Comparison of ENCODE assay signal across 1 cellular context in the genomic region with DNA sequence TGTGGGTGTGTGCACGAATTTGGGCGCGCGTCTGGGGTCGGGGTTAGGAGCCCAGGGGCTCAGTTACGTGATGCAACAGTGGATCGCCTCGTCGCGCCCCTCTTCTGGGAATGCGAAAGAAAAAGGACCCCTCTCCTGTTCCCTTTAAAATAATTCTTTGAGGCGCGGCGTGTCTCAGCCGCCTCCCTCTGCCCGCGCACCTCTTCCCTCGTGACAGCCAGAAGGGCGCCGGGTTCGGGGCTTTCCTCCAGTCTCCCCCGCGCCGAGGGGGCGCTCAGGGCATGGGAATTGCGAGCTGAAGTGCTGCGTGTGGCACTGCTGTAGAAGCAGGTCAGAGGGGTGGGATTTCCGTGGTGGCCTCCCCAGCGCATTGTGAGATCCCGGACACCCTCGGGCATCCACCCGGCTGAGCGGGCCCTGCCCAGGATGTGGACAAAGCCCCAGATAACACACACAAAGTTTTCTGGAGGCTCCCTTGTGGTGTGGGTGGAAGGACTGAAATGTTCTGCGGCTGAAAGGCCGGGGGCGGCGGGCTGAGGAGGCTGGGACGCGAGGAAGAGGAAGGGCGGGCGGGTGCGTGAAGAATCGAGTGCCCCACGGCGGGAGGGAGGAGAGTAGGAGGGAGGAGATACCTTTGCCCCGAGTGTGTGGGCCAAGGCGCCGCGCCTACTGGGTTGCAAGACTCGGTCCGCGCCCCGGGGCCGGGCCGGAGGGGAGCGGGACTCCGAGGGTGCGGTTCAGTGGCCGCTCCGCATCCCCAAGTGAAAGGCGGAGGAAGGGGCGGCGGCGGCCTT.
TF ChIP-seq lines count a peak whose summit lies in the region.

No MANE protein-coding gene starts in this region.

TF ChIP-seq in GM23338, 12 proteins besides CTCF, POLR2A, EP300 and RAD21 (continued from another document):
- TF ChIP-seq, protein P1, sequence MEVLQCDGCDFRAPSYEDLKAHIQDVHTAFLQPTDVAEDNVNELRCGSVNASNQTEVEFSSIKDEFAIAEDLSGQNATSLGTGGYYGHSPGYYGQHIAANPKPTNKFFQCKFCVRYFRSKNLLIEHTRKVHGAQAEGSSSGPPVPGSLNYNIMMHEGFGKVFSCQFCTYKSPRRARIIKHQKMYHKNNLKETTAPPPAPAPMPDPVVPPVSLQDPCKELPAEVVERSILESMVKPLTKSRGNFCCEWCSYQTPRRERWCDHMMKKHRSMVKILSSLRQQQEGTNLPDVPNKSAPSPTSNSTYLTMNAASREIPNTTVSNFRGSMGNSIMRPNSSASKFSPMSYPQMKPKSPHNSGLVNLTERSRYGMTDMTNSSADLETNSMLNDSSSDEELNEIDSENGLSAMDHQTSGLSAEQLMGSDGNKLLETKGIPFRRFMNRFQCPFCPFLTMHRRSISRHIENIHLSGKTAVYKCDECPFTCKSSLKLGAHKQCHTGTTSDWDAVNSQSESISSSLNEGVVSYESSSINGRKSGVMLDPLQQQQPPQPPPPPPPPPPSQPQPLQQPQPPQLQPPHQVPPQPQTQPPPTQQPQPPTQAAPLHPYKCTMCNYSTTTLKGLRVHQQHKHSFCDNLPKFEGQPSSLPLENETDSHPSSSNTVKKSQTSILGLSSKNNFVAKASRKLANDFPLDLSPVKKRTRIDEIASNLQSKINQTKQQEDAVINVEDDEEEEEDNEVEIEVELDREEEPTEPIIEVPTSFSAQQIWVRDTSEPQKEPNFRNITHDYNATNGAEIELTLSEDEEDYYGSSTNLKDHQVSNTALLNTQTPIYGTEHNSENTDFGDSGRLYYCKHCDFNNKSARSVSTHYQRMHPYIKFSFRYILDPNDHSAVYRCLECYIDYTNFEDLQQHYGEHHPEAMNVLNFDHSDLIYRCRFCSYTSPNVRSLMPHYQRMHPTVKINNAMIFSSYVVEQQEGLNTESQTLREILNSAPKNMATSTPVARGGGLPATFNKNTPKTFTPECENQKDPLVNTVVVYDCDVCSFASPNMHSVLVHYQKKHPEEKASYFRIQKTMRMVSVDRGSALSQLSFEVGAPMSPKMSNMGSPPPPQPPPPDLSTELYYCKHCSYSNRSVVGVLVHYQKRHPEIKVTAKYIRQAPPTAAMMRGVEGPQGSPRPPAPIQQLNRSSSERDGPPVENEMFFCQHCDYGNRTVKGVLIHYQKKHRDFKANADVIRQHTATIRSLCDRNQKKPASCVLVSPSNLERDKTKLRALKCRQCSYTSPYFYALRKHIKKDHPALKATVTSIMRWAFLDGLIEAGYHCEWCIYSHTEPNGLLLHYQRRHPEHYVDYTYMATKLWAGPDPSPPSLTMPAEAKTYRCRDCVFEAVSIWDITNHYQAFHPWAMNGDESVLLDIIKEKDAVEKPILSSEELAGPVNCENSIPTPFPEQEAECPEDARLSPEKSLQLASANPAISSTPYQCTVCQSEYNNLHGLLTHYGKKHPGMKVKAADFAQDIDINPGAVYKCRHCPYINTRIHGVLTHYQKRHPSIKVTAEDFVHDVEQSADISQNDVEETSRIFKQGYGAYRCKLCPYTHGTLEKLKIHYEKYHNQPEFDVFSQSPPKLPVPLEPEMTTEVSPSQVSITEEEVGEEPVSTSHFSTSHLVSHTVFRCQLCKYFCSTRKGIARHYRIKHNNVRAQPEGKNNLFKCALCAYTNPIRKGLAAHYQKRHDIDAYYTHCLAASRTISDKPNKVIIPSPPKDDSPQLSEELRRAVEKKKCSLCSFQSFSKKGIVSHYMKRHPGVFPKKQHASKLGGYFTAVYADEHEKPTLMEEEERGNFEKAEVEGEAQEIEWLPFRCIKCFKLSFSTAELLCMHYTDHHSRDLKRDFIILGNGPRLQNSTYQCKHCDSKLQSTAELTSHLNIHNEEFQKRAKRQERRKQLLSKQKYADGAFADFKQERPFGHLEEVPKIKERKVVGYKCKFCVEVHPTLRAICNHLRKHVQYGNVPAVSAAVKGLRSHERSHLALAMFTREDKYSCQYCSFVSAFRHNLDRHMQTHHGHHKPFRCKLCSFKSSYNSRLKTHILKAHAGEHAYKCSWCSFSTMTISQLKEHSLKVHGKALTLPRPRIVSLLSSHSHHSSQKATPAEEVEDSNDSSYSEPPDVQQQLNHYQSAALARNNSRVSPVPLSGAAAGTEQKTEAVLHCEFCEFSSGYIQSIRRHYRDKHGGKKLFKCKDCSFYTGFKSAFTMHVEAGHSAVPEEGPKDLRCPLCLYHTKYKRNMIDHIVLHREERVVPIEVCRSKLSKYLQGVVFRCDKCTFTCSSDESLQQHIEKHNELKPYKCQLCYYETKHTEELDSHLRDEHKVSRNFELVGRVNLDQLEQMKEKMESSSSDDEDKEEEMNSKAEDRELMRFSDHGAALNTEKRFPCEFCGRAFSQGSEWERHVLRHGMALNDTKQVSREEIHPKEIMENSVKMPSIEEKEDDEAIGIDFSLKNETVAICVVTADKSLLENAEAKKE (CRISPR knock-in tag; IDR thresholded peaks at IDR 0.05) = no peak
